In genomic region chr9:30075451-30076199, GRCh38 we compare ENCODE assay signal across 9 cellular contexts.
A peak's percentile ranks its signal among the peaks of the same experiment; 100 is the strongest.
DNase-seq lines count a peak whose midpoint lies in the region; ATAC-seq and TF ChIP-seq lines count a peak whose summit lies in the region.
"Had no signal": no experiment of that assay in that cellular context is flagged by ENCODE, and none has a peak within 500 bp of the region (broad histone marks: within the 10 kb centered on the region; RNA-seq: fewer than 3 reads in every experiment).

No MANE protein-coding gene starts in this region.

- no peaks in the 10 kb centered on the region for H3K36me3 ChIP-seq in endodermal cell (ENCODE audit: control insufficient read depth, insufficient read depth, low read length)
- H3K36me3 ChIP-seq: SJSA1 had no signal

- H3K4me1 Mint-ChIP-seq in endodermal cell = no peaks in the 10 kb centered on the region

- H3K9ac ChIP-seq in endodermal cell (ENCODE audit: extremely low read depth, low read length, poor library complexity, severe bottlenecking) = no peak overlapping the region

- DNase-seq in T-helper 2 cell = peak in 3 of 5 experiments; percentile 2 to 71 (median 5)
- peak; percentile 18 to 34 (median 21) for DNase-seq in stimulated activated CD4-positive, alpha-beta T cell treated with anti-CD3 and anti-CD28 coated beads, Interleukin-12 subunit alpha, Interleukin-12 subunit beta, amount 100 ng/mL, for 48 hours (ENCODE audit: low read depth in 2 of 3, low spot score in 1 of 3)
- no peak for DNase-seq in G401 (ENCODE audit: low spot score)
- DNase-seq in left lobe of liver (ENCODE audit: low spot score) = no peak
- no peak for DNase-seq in endodermal cell
- no peak for DNase-seq in NCI-H82 treated with DMSO at 0.1 percent for 48 hours (lab: John Stamatoyannopoulos, UW; ENCODE audit: unreplicated experiment)

- no peak overlapping the region for H3K4me3 ChIP-seq in endodermal cell (ENCODE audit: low read length)
- H3K4me3 ChIP-seq: SJSA1 had no signal

- peaks cover 5% of the 10 kb centered on the region for H3K9me3 ChIP-seq in endodermal cell (ENCODE audit: control insufficient read depth, low read length)
- H3K9me3 ChIP-seq: SJSA1 had no signal

- peak; percentile 88 for ATAC-seq in GM19351 (IDR thresholded peaks at IDR 0.05; ENCODE audit: unreplicated experiment)
- ATAC-seq in HG02938 (IDR thresholded peaks at IDR 0.05; ENCODE audit: unreplicated experiment) = peak; percentile 86
- ATAC-seq in left lobe of liver = no peak

- no peaks in the 10 kb centered on the region for H3K27me3 ChIP-seq in endodermal cell (ENCODE audit: control insufficient read depth, insufficient read depth, low read length, poor library complexity, severe bottlenecking)
- H3K27me3 ChIP-seq: SJSA1 had no signal

- H3K9me3 Mint-ChIP-seq in endodermal cell = no peaks in the 10 kb centered on the region

- no peak overlapping the region for H3K27ac ChIP-seq in endodermal cell (ENCODE audit: low read depth, low read length)
- H3K27ac ChIP-seq: SJSA1 had no signal

- in situ Hi-C loops in G401 (cut with HindIII; ENCODE audit: low sequenced_read_pairs) = no loop called here

- TF ChIP-seq CTCF in endodermal cell (conservative IDR thresholded peaks at IDR 0.05) = no peak

- no peak overlapping the region for H3K4me3 Mint-ChIP-seq in endodermal cell

- 58 to 71% methylated on average over 2 to 3 of the region's 3 CpGs for WGBS in endodermal cell (ENCODE audit: insufficient coverage in 1 of 2, insufficient read length in 1 of 2), 2 experiments

- no peaks in the 10 kb centered on the region for H3K36me3 Mint-ChIP-seq in endodermal cell (ENCODE audit: low read depth)

- no peak overlapping the region for H3K27ac Mint-ChIP-seq in endodermal cell

- H3K4me1 ChIP-seq in endodermal cell (ENCODE audit: control insufficient read depth, insufficient read depth, low read length) = no peaks in the 10 kb centered on the region
- H3K4me1 ChIP-seq: SJSA1 had no signal

- H3K27me3 Mint-ChIP-seq in endodermal cell (ENCODE audit: insufficient read depth) = no peaks in the 10 kb centered on the region

Comparison
In these comparisons a context has a peak if more than half of its experiments do, and no peak if none do; other contexts are left out.
1. DNase-seq: peak in T-helper 2 cell (3 of 5) and stimulated activated CD4-positive, alpha-beta T cell treated with anti-CD3 and anti-CD28 coated beads, Interleukin-12 subunit alpha, Interleukin-12 subunit beta, amount 100 ng/mL, for 48 hours (3 of 3); none in G401 (single experiment), left lobe of liver (single experiment), endodermal cell (single experiment) and NCI-H82 treated with DMSO at 0.1 percent for 48 hours (single experiment).